In the genomic region with DNA sequence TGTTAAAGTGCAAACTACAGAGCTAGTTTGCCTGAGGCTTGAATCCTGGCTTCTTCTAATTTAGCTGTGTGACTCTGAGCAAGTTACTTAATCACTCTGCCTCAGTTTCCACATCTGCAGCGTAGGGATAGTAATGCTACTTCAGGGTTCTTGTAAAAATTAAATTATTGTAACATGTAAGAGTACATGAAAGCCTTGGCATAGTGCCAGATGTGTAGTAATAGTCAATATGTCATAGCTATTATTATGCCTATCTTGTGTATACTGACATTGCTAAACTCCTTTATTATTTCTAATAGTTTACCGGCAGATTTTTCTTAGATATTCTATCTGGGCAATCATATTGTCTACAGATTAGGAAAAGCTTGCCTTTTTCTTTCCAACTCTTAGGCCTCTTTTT, we compare ENCODE assay signal across 23 cellular contexts.
"Had no signal": no experiment of that assay in that cellular context is flagged by ENCODE, and none has a peak within 500 bp of the region (broad histone marks: within the 10 kb centered on the region; RNA-seq: fewer than 3 reads in every experiment).

No MANE protein-coding gene starts in this region.

- H3K27ac ChIP-seq: gastrocnemius medialis, neural progenitor cell, parathyroid adenoma, thyroid gland, vagina had no signal

- H3K36me3 ChIP-seq: gastrocnemius medialis, neural progenitor cell, thyroid gland, vagina had no signal

- H3K9me3 ChIP-seq: gastrocnemius medialis, thyroid gland, vagina had no signal

- DNase-seq: cortex of kidney; effector memory CD8-positive, alpha-beta T cell; gastrocnemius medialis; head of caudate nucleus; left ventricle myocardium superior; mesenchymal stem cell; midbrain; naive thymus-derived CD4-positive, alpha-beta T cell; stimulated activated CD4-positive, alpha-beta T cell treated with anti-CD3 and anti-CD28 coated beads, Interleukin-12 subunit alpha, Interleukin-12 subunit beta, amount 100 ng/mL, for 4 hours; stimulated activated CD4-positive, alpha-beta T cell treated with anti-CD3 and anti-CD28 coated beads, Interleukin-1b, Interleukin-23, amount 100 ng/mL, for 48 hours; stimulated activated CD4-positive, alpha-beta T cell treated with anti-CD3 and anti-CD28 coated beads, Interleukin-4, amount 100 ng/mL, for 1 hour; stimulated activated CD8-positive, alpha-beta memory T cell treated with anti-CD3 and anti-CD28 coated beads, Interleukin-4, amount 100 ng/mL, for 48 hours; stimulated activated naive CD4-positive, alpha-beta T cell; stimulated activated naive CD8-positive, alpha-beta T cell treated with anti-CD3 and anti-CD28 coated beads, Interleukin-15, amount 100 ng/mL, for 72 hours; thyroid gland had no signal

- FAIRE-seq: endometrium, keratinocyte had no signal

- ATAC-seq: effector memory CD8-positive, alpha-beta T cell; gastrocnemius medialis; left ventricle myocardium superior; naive thymus-derived CD4-positive, alpha-beta T cell; sciatic nerve; stimulated activated naive CD8-positive, alpha-beta T cell treated with anti-CD3 and anti-CD28 coated beads, Interleukin-15, amount 100 ng/mL, for 72 hours had no signal

- H3K9ac ChIP-seq: neural progenitor cell, parathyroid adenoma had no signal

- H3K79me2 ChIP-seq: parathyroid adenoma had no signal

- H3K27me3 ChIP-seq: thyroid gland had no signal

- H3K4me3 ChIP-seq: gastrocnemius medialis, lung, neural progenitor cell, smooth muscle cell, thyroid gland, vagina had no signal

- H3K4me2 ChIP-seq: neural progenitor cell, smooth muscle cell had no signal

- H3K4me1 ChIP-seq: gastrocnemius medialis, neural progenitor cell, parathyroid adenoma had no signal

- H2AFZ ChIP-seq: neural progenitor cell, parathyroid adenoma had no signal
